ENCODE assay signal across 20 cellular contexts in the genomic region with DNA sequence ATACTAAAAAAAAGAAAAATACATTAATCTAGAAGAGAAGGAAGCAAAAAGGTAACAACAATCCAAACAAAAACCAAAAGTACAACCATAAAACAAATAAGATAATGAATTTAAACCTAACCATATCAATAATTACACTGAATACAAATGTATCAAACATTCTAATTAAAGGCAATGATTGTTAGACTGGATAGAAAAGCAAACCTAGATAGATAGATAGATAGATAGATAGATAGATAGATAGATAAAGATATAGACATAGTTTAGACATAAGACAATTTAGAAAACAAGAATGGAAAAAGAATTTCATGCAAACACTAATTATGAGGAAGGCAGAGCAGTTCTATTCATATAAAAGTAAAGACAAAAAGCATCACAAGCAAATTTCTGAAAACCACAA. TPM values are rescaled to one million over a fixed set of nuclear protein-coding genes. Genes with fewer than 3 reads are reported as not detected.
DNase-seq lines count a peak whose midpoint lies in the region; ATAC-seq, FAIRE-seq and TF ChIP-seq lines count a peak whose summit lies in the region.
"Had no signal": no experiment of that assay in that cellular context is flagged by ENCODE, and none has a peak within 500 bp of the region (broad histone marks: within the 10 kb centered on the region; RNA-seq: fewer than 3 reads in every experiment).

No MANE protein-coding gene starts in this region.

- CTCF ChIA-PET in activated CD4-positive, alpha-beta memory T cell treated with anti-CD3 and anti-CD28 coated beads for 36 hours (lab: Charles Lee), result no interaction called here

- no peaks in the 10 kb centered on the region for H3K27me3 ChIP-seq in pancreas

- no peak overlapping the region for H3K4me3 ChIP-seq in pancreas
- H3K4me3 ChIP-seq in mucosa of descending colon, result no peak overlapping the region
- H3K4me3 ChIP-seq: GM23248 had no signal

- H3K4me1 ChIP-seq in pancreas (peaks cover 5 to 16% (median 10%) of the 10 kb centered on the region in 3 donors), mucosa of descending colon (ENCODE audit: low read depth) (no peaks in the 10 kb centered on the region)

- no peaks in the 10 kb centered on the region for H3K36me3 Mint-ChIP-seq in natural killer cell
- peaks cover 7% of the 10 kb centered on the region for H3K36me3 Mint-ChIP-seq in natural killer cell treated with Interleukin-12 subunit alpha and Interleukin-12 subunit beta and Interleukin-15 and Interleukin-18, amount 100 ng/mL, for 72 hours
- peaks cover 27% of the 10 kb centered on the region for H3K36me3 Mint-ChIP-seq in activated CD4-positive, alpha-beta memory T cell treated with anti-CD3 and anti-CD28 coated beads for 36 hours

- TF ChIP-seq CTCF in natural killer cell (IDR thresholded peaks at IDR 0.05) (no peak), pancreas (IDR thresholded peaks at IDR 0.05) (no peak), mucosa of descending colon (IDR thresholded peaks at IDR 0.05) (no peak)

- DNase-seq in natural killer cell (no peak), pancreas (no peak), 8988T (no peak), mucosa of descending colon (no peak)
- DNase-seq in natural killer cell treated with Interleukin-12 subunit alpha and Interleukin-12 subunit beta and Interleukin-15 and Interleukin-18, amount 100 ng/mL, for 72 hours (ENCODE audit: low spot score), result no peak
- no peak for DNase-seq in activated CD4-positive, alpha-beta memory T cell treated with anti-CD3 and anti-CD28 coated beads for 36 hours
- DNase-seq: C1 segment of cervical spinal cord; Calu3; CD4-positive, alpha-beta T cell; DMS79; EL; GM23248 had no signal

- H3K4me3 Mint-ChIP-seq in natural killer cell, result no peak overlapping the region
- no peak overlapping the region for H3K4me3 Mint-ChIP-seq in natural killer cell treated with Interleukin-12 subunit alpha and Interleukin-12 subunit beta and Interleukin-15 and Interleukin-18, amount 100 ng/mL, for 72 hours
- no peak overlapping the region for H3K4me3 Mint-ChIP-seq in activated CD4-positive, alpha-beta memory T cell treated with anti-CD3 and anti-CD28 coated beads for 36 hours
- H3K4me3 Mint-ChIP-seq: B cell; CD4-positive, alpha-beta T cell had no signal

- intact Hi-C loops in natural killer cell (cut with micrococcal nuclease) (no loop called here), pancreas (cut with DNase I) (no loop called here), mucosa of descending colon (cut with DNase I, micrococcal nuclease) (no loop called here)
- intact Hi-C loops in activated CD4-positive, alpha-beta memory T cell treated with anti-CD3 and anti-CD28 coated beads for 36 hours (cut with micrococcal nuclease), result no loop called here

- peak; percentile 42 for FAIRE-seq in TTC549 (lab: Jason Lieb, UNC)
- peak; percentile 72 for FAIRE-seq in pancreas (lab: Jason Lieb, UNC)
- FAIRE-seq: A204.1, G401.6, GM12891, H54 had no signal

- peaks cover 28 to 44% of the 10 kb centered on the region in 2 donors for H3K4me1 Mint-ChIP-seq in natural killer cell
- peaks cover 25 to 39% of the 10 kb centered on the region in 2 donors for H3K4me1 Mint-ChIP-seq in natural killer cell treated with Interleukin-12 subunit alpha and Interleukin-12 subunit beta and Interleukin-15 and Interleukin-18, amount 100 ng/mL, for 72 hours (ENCODE audit: low read depth in 2 of 2)
- H3K4me1 Mint-ChIP-seq in activated CD4-positive, alpha-beta memory T cell treated with anti-CD3 and anti-CD28 coated beads for 36 hours (ENCODE audit: low read depth), result peaks cover 37% of the 10 kb centered on the region

- H3K36me3 ChIP-seq in pancreas (no peaks in the 10 kb centered on the region), mucosa of descending colon (ENCODE audit: low read depth) (no peaks in the 10 kb centered on the region)

- ATAC-seq in natural killer cell (no peak), pancreas (no peak), mucosa of descending colon (no peak)
- ATAC-seq in natural killer cell treated with Interleukin-12 subunit alpha and Interleukin-12 subunit beta and Interleukin-15 and Interleukin-18, amount 100 ng/mL, for 72 hours, result no peak
- ATAC-seq: HCT116 had no signal

- POLR2A ChIA-PET in activated CD4-positive, alpha-beta memory T cell treated with anti-CD3 and anti-CD28 coated beads for 36 hours (lab: Charles Lee), result no interaction called here

- no peaks in the 10 kb centered on the region for H3K27me3 Mint-ChIP-seq in natural killer cell (ENCODE audit: low read depth in 2 of 2)
- no peaks in the 10 kb centered on the region for H3K27me3 Mint-ChIP-seq in natural killer cell treated with Interleukin-12 subunit alpha and Interleukin-12 subunit beta and Interleukin-15 and Interleukin-18, amount 100 ng/mL, for 72 hours
- no peaks in the 10 kb centered on the region for H3K27me3 Mint-ChIP-seq in activated CD4-positive, alpha-beta memory T cell treated with anti-CD3 and anti-CD28 coated beads for 36 hours
- H3K27me3 Mint-ChIP-seq: B cell; CD4-positive, alpha-beta T cell had no signal

- no peaks in the 10 kb centered on the region for H3K9me3 Mint-ChIP-seq in natural killer cell
- no peaks in the 10 kb centered on the region for H3K9me3 Mint-ChIP-seq in natural killer cell treated with Interleukin-12 subunit alpha and Interleukin-12 subunit beta and Interleukin-15 and Interleukin-18, amount 100 ng/mL, for 72 hours
- H3K9me3 Mint-ChIP-seq in activated CD4-positive, alpha-beta memory T cell treated with anti-CD3 and anti-CD28 coated beads for 36 hours, result peaks cover 9% of the 10 kb centered on the region
- H3K9me3 Mint-ChIP-seq: CD4-positive, alpha-beta T cell had no signal

- H3K27ac Mint-ChIP-seq in natural killer cell, result peak overlapping the region; percentile 1 to 30
- peak overlapping the region in 1 of 2 donors; percentile 13 for H3K27ac Mint-ChIP-seq in natural killer cell treated with Interleukin-12 subunit alpha and Interleukin-12 subunit beta and Interleukin-15 and Interleukin-18, amount 100 ng/mL, for 72 hours
- H3K27ac Mint-ChIP-seq in activated CD4-positive, alpha-beta memory T cell treated with anti-CD3 and anti-CD28 coated beads for 36 hours, result no peak overlapping the region
- H3K27ac Mint-ChIP-seq: B cell; CD4-positive, alpha-beta T cell had no signal

- no peaks in the 10 kb centered on the region for H3K9me3 ChIP-seq in pancreas
- no peaks in the 10 kb centered on the region for H3K9me3 ChIP-seq in mucosa of descending colon

- no peak overlapping the region for H3K27ac ChIP-seq in pancreas
- H3K27ac ChIP-seq: GM23248, HL-60 had no signal

RNA-seq across cellular contexts. Expression of a gene that starts 24.9 kb away (rescaled TPM):
- 10 to 100 TPM; 35.4 to 62.5 (median 37.5) TPM for total RNA-seq in natural killer cell
- total RNA-seq in natural killer cell treated with Interleukin-12 subunit alpha and Interleukin-12 subunit beta and Interleukin-15 and Interleukin-18, amount 100 ng/mL, for 72 hours, result 10 to 100 TPM; 26.1 to 27.7 TPM
- 10 to 100 TPM in 5 of 6 donors, 1 to 10 TPM in 1; 8.3 to 16.8 (median 11.6) TPM for total RNA-seq in pancreas
- 1 to 10 TPM; 3.1 to 3.9 TPM for polyA plus RNA-seq in pancreas
- total RNA-seq in mucosa of descending colon, result 10 to 100 TPM; 29.3 to 54.9 (median 32.2) TPM
- total RNA-seq in activated CD4-positive, alpha-beta memory T cell treated with anti-CD3 and anti-CD28 coated beads for 36 hours, result 10 to 100 TPM; 12.5 to 15.6 TPM
